In genomic region chr4:144645102-144645469, GRCh38 we compare ENCODE assay signal across 9 cellular contexts. TPM values are rescaled to one million over a fixed set of nuclear protein-coding genes. Genes with fewer than 3 reads are reported as not detected.
DNase-seq lines count a peak whose midpoint lies in the region; ATAC-seq and TF ChIP-seq lines count a peak whose summit lies in the region.
"Had no signal": no experiment of that assay in that cellular context is flagged by ENCODE, and none has a peak within 500 bp of the region (broad histone marks: within the 10 kb centered on the region; RNA-seq: fewer than 3 reads in every experiment).

No MANE protein-coding gene starts in this region.

- intact Hi-C loops in CD4-positive, alpha-beta T cell (cut with DNase I, micrococcal nuclease): no loop called here

- TF ChIP-seq CTCF in CD4-positive, alpha-beta T cell (IDR thresholded peaks at IDR 0.05): no peak
- TF ChIP-seq CTCF in gastroesophageal sphincter (IDR thresholded peaks at IDR 0.05) (no peak), progenitor cell of endocrine pancreas (IDR thresholded peaks at IDR 0.05; ENCODE audit: unreplicated experiment) (no peak)

- H3K4me3 ChIP-seq in SJCRH30: peak overlapping the region; percentile 77
- peak overlapping the region in 1 of 2 donors; percentile 62 for H3K4me3 ChIP-seq in gastroesophageal sphincter
- H3K4me3 ChIP-seq: MG63 had no signal

- POLR2A ChIA-PET in CD4-positive, alpha-beta T cell (lab: Charles Lee): no interaction called here

- H3K4me1 ChIP-seq in SJCRH30: no peaks in the 10 kb centered on the region
- H3K4me1 ChIP-seq in gastroesophageal sphincter: peaks cover 0 to 22% (median 9%) of the 10 kb centered on the region in 3 donors

- H3K4me3 Mint-ChIP-seq in CD4-positive, alpha-beta T cell: peak overlapping the region; percentile 62
- peak overlapping the region; percentile 66 for H3K4me3 Mint-ChIP-seq in progenitor cell of endocrine pancreas (ENCODE audit: low read depth)

- TF ChIP-seq POLR2A in gastroesophageal sphincter (IDR thresholded peaks at IDR 0.05): no peak

- H3K27ac Mint-ChIP-seq in CD4-positive, alpha-beta T cell: no peak overlapping the region
- no peak overlapping the region for H3K27ac Mint-ChIP-seq in progenitor cell of endocrine pancreas

- no peak overlapping the region for H3K27ac ChIP-seq in CD4-positive, alpha-beta T cell (ENCODE audit: low read depth, low read length)
- H3K27ac ChIP-seq in SJCRH30: peak overlapping the region; percentile 84
- no peak overlapping the region for H3K27ac ChIP-seq in gastroesophageal sphincter

- peaks cover 66% of the 10 kb centered on the region for H3K27me3 Mint-ChIP-seq in CD4-positive, alpha-beta T cell
- peaks cover 50% of the 10 kb centered on the region for H3K27me3 Mint-ChIP-seq in progenitor cell of endocrine pancreas

- no peaks in the 10 kb centered on the region for H3K9me3 Mint-ChIP-seq in CD4-positive, alpha-beta T cell
- no peaks in the 10 kb centered on the region for H3K9me3 Mint-ChIP-seq in progenitor cell of endocrine pancreas (ENCODE audit: low read depth)

- H3K9me3 ChIP-seq in CD4-positive, alpha-beta T cell (ENCODE audit: control insufficient read depth, low read length): no peaks in the 10 kb centered on the region
- no peaks in the 10 kb centered on the region for H3K9me3 ChIP-seq in SJCRH30 (replicated peaks)
- H3K9me3 ChIP-seq in gastroesophageal sphincter: no peaks in the 10 kb centered on the region
- H3K9me3 ChIP-seq: MG63 had no signal

- no peak for ATAC-seq in CD4-positive, alpha-beta T cell (ENCODE audit: poor library complexity)
- ATAC-seq in gastroesophageal sphincter: peak; percentile 21
- ATAC-seq in HG03457 (IDR thresholded peaks at IDR 0.05; ENCODE audit: unreplicated experiment): no peak
- no peak for ATAC-seq in HG03039 (IDR thresholded peaks at IDR 0.05; ENCODE audit: unreplicated experiment)

- TF ChIP-seq EP300 in gastroesophageal sphincter (IDR thresholded peaks at IDR 0.05): no peak

- peaks cover 12% of the 10 kb centered on the region for H3K36me3 ChIP-seq in SJCRH30
- H3K36me3 ChIP-seq in gastroesophageal sphincter: no peaks in the 10 kb centered on the region
- H3K36me3 ChIP-seq: MG63 had no signal

- no CpG with 5 or more reads among the region's 22 CpGs for WGBS in gastroesophageal sphincter (ENCODE audit: low coverage in 1 of 2), 2 donors

- peaks cover 51% of the 10 kb centered on the region for H3K27me3 ChIP-seq in CD4-positive, alpha-beta T cell (ENCODE audit: control insufficient read depth, insufficient read depth, low read length)
- H3K27me3 ChIP-seq in SJCRH30 (no peaks in the 10 kb centered on the region), gastroesophageal sphincter (peaks cover 46% of the 10 kb centered on the region)

- no peaks in the 10 kb centered on the region for H3K36me3 Mint-ChIP-seq in CD4-positive, alpha-beta T cell (ENCODE audit: low read depth)
- no peaks in the 10 kb centered on the region for H3K36me3 Mint-ChIP-seq in progenitor cell of endocrine pancreas (ENCODE audit: insufficient read depth)

- peaks cover 15% of the 10 kb centered on the region for H3K4me1 Mint-ChIP-seq in CD4-positive, alpha-beta T cell (ENCODE audit: low read depth)
- H3K4me1 Mint-ChIP-seq in progenitor cell of endocrine pancreas (ENCODE audit: low read depth): peaks cover 26% of the 10 kb centered on the region

- CTCF ChIA-PET in CD4-positive, alpha-beta T cell (lab: Charles Lee): no interaction called here

- DNase-seq in CD4-positive, alpha-beta T cell: no peak
- DNase-seq in SJCRH30: peak; percentile 51 to 65
- DNase-seq in progenitor cell of endocrine pancreas (ENCODE audit: low spot score, unreplicated experiment): no peak
- DNase-seq in islet precursor cell: no peak
- DNase-seq in kidney glomerular epithelial cell (lab: John Stamatoyannopoulos, UW): no peak
- DNase-seq: MG63 had no signal

RNA-seq across cellular contexts. Expression of gene HHIP, which starts 0.9 kb away (rescaled TPM):
- total RNA-seq in CD4-positive, alpha-beta T cell: not detected
- total RNA-seq in SJCRH30 (2014; rRNA removed; shearing (Covaris generic)): 161 and 170 TPM in 2 replicates
- total RNA-seq in gastroesophageal sphincter (under 1 TPM in 3 of 4 donors, not detected in 1; 0.10 to 0.54 (median 0.19) TPM), progenitor cell of endocrine pancreas (0.22 and 0.44 TPM in 2 replicates)

Comparison
In these comparisons a context has a peak if more than half of its experiments do, and no peak if none do; other contexts are left out.
1. DNase-seq: peak in SJCRH30 (2 of 2); none in CD4-positive, alpha-beta T cell (0 of 10), progenitor cell of endocrine pancreas (single experiment), islet precursor cell (single experiment) and kidney glomerular epithelial cell (single experiment).
2. RNA of gene HHIP, which starts 0.9 kb away (total RNA-seq): 161 to 170 TPM in SJCRH30; 0.22 to 0.44 TPM in progenitor cell of endocrine pancreas, 0.10 to 0.54 TPM in gastroesophageal sphincter and not detected in CD4-positive, alpha-beta T cell; every median in the first group is over 100 times any median in the second.